ENCODE assay signal across 8 cellular contexts in genomic region chr12:124680863-124681778, GRCh38.
DNase-seq lines count a peak whose midpoint lies in the region; ATAC-seq and TF ChIP-seq lines count a peak whose summit lies in the region.

No MANE protein-coding gene starts in this region.

- peaks cover 23 to 44% of the 10 kb centered on the region in 2 experiments for H3K4me1 Mint-ChIP-seq in H9

- no peak overlapping the region for H2BK12ac ChIP-seq in H9 (ENCODE audit: insufficient read length, low read depth, low read length)

- H3K27ac ChIP-seq in H9 (ENCODE audit: insufficient read length, low read depth, low read length) (no peak overlapping the region), osteoblast (ENCODE audit: low read depth, low read length) (peak overlapping the region; percentile 86)

- H3K27me3 Mint-ChIP-seq in H9 (ENCODE audit: low read depth), result peaks cover 2% of the 10 kb centered on the region

- peak; percentile 25; the same call in 1 of the 2 replicates for TF ChIP-seq CTCF in BJ (IDR thresholded peaks at IDR 0.05; ENCODE audit: insufficient read depth, low read depth, low read length)
- peak; percentile 60 for TF ChIP-seq CTCF in H9 (conservative IDR thresholded peaks at IDR 0.05)
- TF ChIP-seq CTCF in fibroblast of pulmonary artery (IDR thresholded peaks at IDR 0.05; ENCODE audit: low read length, missing control alignments), result peak; percentile 51
- TF ChIP-seq CTCF in osteoblast (IDR thresholded peaks at IDR 0.05; ENCODE audit: extremely low read depth, low read depth, low read length), result no peak

- H3K79me1 ChIP-seq in H9 (ENCODE audit: insufficient read depth, low read depth, low read length, poor library complexity, severe bottlenecking), result no peaks in the 10 kb centered on the region

- H2BK5ac ChIP-seq in H9 (ENCODE audit: insufficient read length, low read length), result no peak overlapping the region

- no peak overlapping the region for H3K23ac ChIP-seq in H9 (ENCODE audit: insufficient read length, low read depth, low read length)

- H3K9me3 Mint-ChIP-seq in H9, result peaks cover 0 to 2% of the 10 kb centered on the region in 2 experiments; a peak in 2 of 5 replicates

- no peak overlapping the region for H4K5ac ChIP-seq in H9 (ENCODE audit: insufficient read length, low read depth, low read length)

- H3K79me2 ChIP-seq in H9 (ENCODE audit: insufficient read depth, low read length), result no peaks in the 10 kb centered on the region
- H3K79me2 ChIP-seq in osteoblast (ENCODE audit: insufficient read depth, low read length), result no peaks in the 10 kb centered on the region

- H2AFZ ChIP-seq in H9 (ENCODE audit: low read length) (no peak overlapping the region), osteoblast (ENCODE audit: low read length) (peak overlapping the region; percentile 26)

- no peak overlapping the region for H4K8ac ChIP-seq in H9 (replicated peaks; ENCODE audit: insufficient read length, low read depth, low read length)

- H3T11ph ChIP-seq in H9 (ENCODE audit: low read length), result no peak overlapping the region

- no peak overlapping the region for H3K56ac ChIP-seq in H9 (ENCODE audit: insufficient read length, low read depth, low read length)

- H2BK15ac ChIP-seq in H9 (ENCODE audit: low read depth, low read length), result no peak overlapping the region

- H3K4ac ChIP-seq in H9 (ENCODE audit: low read depth, low read length), result no peak overlapping the region

- H3K4me2 ChIP-seq in H9 (ENCODE audit: insufficient read depth, insufficient read length, low read length) (no peak overlapping the region), osteoblast (ENCODE audit: insufficient read depth, low read length) (peak overlapping the region; percentile 53)

- DNase-seq in BJ (ENCODE audit: low read depth) (no peak), H9 (peak; percentile 74), SKM-1 (lab: John Stamatoyannopoulos, UW; ENCODE audit: unreplicated experiment) (peak; percentile 66), fibroblast of pulmonary artery (ENCODE audit: low read depth) (peak; percentile 96), osteoblast (ENCODE audit: insufficient read length, low spot score, missing footprints) (peak; percentile 97), NCI-H774 (lab: John Stamatoyannopoulos, UW) (no peak), NCI-H446 treated with DMSO at 0.1 percent for 48 hours (lab: John Stamatoyannopoulos, UW) (no peak)

- H3K36me3 Mint-ChIP-seq in H9 (ENCODE audit: insufficient read depth in 1 of 3, low read depth in 3 of 3), result no peaks in the 10 kb centered on the region; a peak in 1 of 7 replicates

- no peak overlapping the region for H2BK20ac ChIP-seq in H9 (ENCODE audit: low read depth, low read length, poor library complexity, severe bottlenecking)

- POLR2A ChIA-PET in BJ (lab: Charles Lee), result no interaction called here

- CTCF ChIA-PET in BJ (lab: Yijun Ruan, JAX), result interaction anchor here (0.6 kb wide), 1 partner anchor 340 kb away, joined by 4 read pairs; no protein-coding TSS in a partner anchor

- no peak overlapping the region for H3K4me3 Mint-ChIP-seq in H9

- H4K91ac ChIP-seq in H9 (ENCODE audit: insufficient read length, low read depth, low read length), result no peak overlapping the region

- H3K27ac Mint-ChIP-seq in H9, result peak overlapping the region in 1 of 3 experiments; percentile 62; a peak in 2 of 7 replicates

- no peaks in the 10 kb centered on the region for H3K23me2 ChIP-seq in H9 (ENCODE audit: insufficient read length, low read depth, low read length, poor library complexity, severe bottlenecking)

- H3K27me3 ChIP-seq in BJ (ENCODE audit: control insufficient read depth, insufficient read depth, low read length) (no peaks in the 10 kb centered on the region), H9 (ENCODE audit: insufficient read depth, low read length) (no peaks in the 10 kb centered on the region), osteoblast (ENCODE audit: insufficient read depth, low read length) (no peaks in the 10 kb centered on the region)

- H3K4me3 ChIP-seq in BJ (ENCODE audit: low read depth, low read length) (no peak overlapping the region), fibroblast of pulmonary artery (replicated peaks; ENCODE audit: low read depth, low read length) (no peak overlapping the region), osteoblast (ENCODE audit: insufficient read depth, low read length) (peak overlapping the region; percentile 35)

- H3K14ac ChIP-seq in H9 (ENCODE audit: insufficient read depth, low read length), result no peak overlapping the region

- no peak overlapping the region for H3K18ac ChIP-seq in H9 (ENCODE audit: insufficient read length, low read depth, low read length)

- H3K4me1 ChIP-seq in H9 (ENCODE audit: insufficient read depth, low read length) (no peaks in the 10 kb centered on the region; the same call in 1 of the 2 replicates), osteoblast (ENCODE audit: insufficient read depth, low read length) (peaks cover 46% of the 10 kb centered on the region)

- H3K9me3 ChIP-seq in H9 (ENCODE audit: control insufficient read depth, low read depth, low read length) (no peaks in the 10 kb centered on the region), osteoblast (ENCODE audit: low read depth, low read length) (no peaks in the 10 kb centered on the region)

- H2BK120ac ChIP-seq in H9 (ENCODE audit: low read depth, low read length, poor library complexity, severe bottlenecking), result no peak overlapping the region

- H3K36me3 ChIP-seq in BJ (ENCODE audit: control insufficient read depth, insufficient read depth, low read length), result no peaks in the 10 kb centered on the region
- H3K36me3 ChIP-seq in osteoblast (ENCODE audit: insufficient read depth, low read length), result no peaks in the 10 kb centered on the region

- no peak overlapping the region for H3K9ac ChIP-seq in H9 (ENCODE audit: extremely low read depth, insufficient read length, low read length)

- no peak overlapping the region for H2AK5ac ChIP-seq in H9 (ENCODE audit: insufficient read length, low read length)

- WGBS in H9 (ENCODE audit: extremely low coverage, insufficient read length, low lambda C conversion rate), result no CpG with 5 or more reads among the region's 21 CpGs

- ATAC-seq in GM18873 (IDR thresholded peaks at IDR 0.05; ENCODE audit: low FRiP score, unreplicated experiment), result no peak

- no peaks in the 10 kb centered on the region for H4K20me1 ChIP-seq in H9 (ENCODE audit: control insufficient read depth, insufficient read depth, insufficient read length)
- no peaks in the 10 kb centered on the region for H4K20me1 ChIP-seq in osteoblast (ENCODE audit: insufficient read depth, low read length)

Comparison
In these comparisons a context has a peak if more than half of its experiments do, and no peak if none do; other contexts are left out.
1. DNase-seq: peak in H9 (single experiment), SKM-1 (single experiment), fibroblast of pulmonary artery (single experiment) and osteoblast (single experiment); none in BJ (single experiment), NCI-H774 (single experiment) and NCI-H446 treated with DMSO at 0.1 percent for 48 hours (single experiment).